In genomic region chr9:72577212-72577753, GRCh38 we compare ENCODE assay signal across 10 cellular contexts. TPM values are rescaled to one million over a fixed set of nuclear protein-coding genes. Genes with fewer than 3 reads are reported as not detected.
DNase-seq lines count a peak whose midpoint lies in the region; ATAC-seq, FAIRE-seq and TF ChIP-seq lines count a peak whose summit lies in the region.
"Had no signal": no experiment of that assay in that cellular context is flagged by ENCODE, and none has a peak within 500 bp of the region (broad histone marks: within the 10 kb centered on the region; RNA-seq: fewer than 3 reads in every experiment).

No MANE protein-coding gene starts in this region.

- no peak for TF ChIP-seq CTCF in astrocyte (IDR thresholded peaks at IDR 0.05; ENCODE audit: insufficient read depth, low read depth, low read length)
- no peak for TF ChIP-seq CTCF in right atrium auricular region (IDR thresholded peaks at IDR 0.05)
- TF ChIP-seq CTCF in testis (IDR thresholded peaks at IDR 0.05), result no peak

- intact Hi-C loops in testis (cut with DNase I; ENCODE audit: low total_unique reads), result no loop called here

- H3K4me3 ChIP-seq in astrocyte (ENCODE audit: insufficient read depth, low read depth, low read length), result no peak overlapping the region
- H3K4me3 ChIP-seq in right atrium auricular region, result no peak overlapping the region
- H3K4me3 ChIP-seq in testis, result no peak overlapping the region

- FAIRE-seq in astrocyte (lab: Jason Lieb, UNC), result peak; percentile 20

- no peaks in the 10 kb centered on the region for H3K79me2 ChIP-seq in astrocyte (ENCODE audit: insufficient read depth, low read length)

- H3K27me3 Mint-ChIP-seq in astrocyte (ENCODE audit: low read depth, unreplicated experiment), result no peaks in the 10 kb centered on the region

- DNase-seq in HS-5 (ENCODE audit: low read depth) (peak; percentile 81), astrocyte (ENCODE audit: low read depth) (peak; percentile 82), right atrium auricular region (ENCODE audit: low spot score) (peak; percentile 64), testis (no peak), OCI-M2 (lab: John Stamatoyannopoulos, UW; ENCODE audit: unreplicated experiment) (no peak), NOMO-1 treated with dmso at 0.1 percent for 144 hours (lab: John Stamatoyannopoulos, UW; ENCODE audit: unreplicated experiment) (no peak)
- DNase-seq: naive B cell, NCI-H1417 treated with DMSO at 0.1 percent for 48 hours had no signal

- ATAC-seq in GM18511 (IDR thresholded peaks at IDR 0.05; ENCODE audit: unreplicated experiment) (no peak), GM21529 (IDR thresholded peaks at IDR 0.05; ENCODE audit: unreplicated experiment) (no peak)

- H3K4me1 ChIP-seq in astrocyte (ENCODE audit: insufficient read depth, low read length), result peaks cover 28% of the 10 kb centered on the region
- peaks cover 0 to 34% of the 10 kb centered on the region in 2 donors for H3K4me1 ChIP-seq in right atrium auricular region
- H3K4me1 ChIP-seq in testis, result peaks cover 38% of the 10 kb centered on the region

- H3K27ac ChIP-seq in astrocyte (ENCODE audit: low read depth, low read length), result peak overlapping the region; percentile 13
- peak overlapping the region; percentile 41 to 58 for H3K27ac ChIP-seq in right atrium auricular region
- H3K27ac ChIP-seq in testis, result peak overlapping the region; percentile 64 to 72

- H3K27me3 ChIP-seq in astrocyte (ENCODE audit: insufficient read depth, low read length) (no peaks in the 10 kb centered on the region), right atrium auricular region (no peaks in the 10 kb centered on the region), testis (no peaks in the 10 kb centered on the region)

- H3K27ac Mint-ChIP-seq in astrocyte (ENCODE audit: unreplicated experiment), result no peak overlapping the region

- no peaks in the 10 kb centered on the region for H3K9me3 ChIP-seq in astrocyte (ENCODE audit: insufficient read depth, low read depth, low read length)
- H3K9me3 ChIP-seq in right atrium auricular region, result no peaks in the 10 kb centered on the region
- H3K9me3 ChIP-seq in testis, result no peaks in the 10 kb centered on the region

- no peaks in the 10 kb centered on the region for H3K36me3 ChIP-seq in astrocyte (ENCODE audit: insufficient read depth, low read length)
- no peaks in the 10 kb centered on the region for H3K36me3 ChIP-seq in right atrium auricular region
- no peaks in the 10 kb centered on the region for H3K36me3 ChIP-seq in testis (ENCODE audit: low read depth, missing control alignments)

- H3K4me1 Mint-ChIP-seq in astrocyte (ENCODE audit: low read depth, unreplicated experiment), result peaks cover 18% of the 10 kb centered on the region
- H3K4me1 Mint-ChIP-seq: naive B cell had no signal

- H3K36me3 Mint-ChIP-seq in astrocyte (ENCODE audit: low read depth, unreplicated experiment), result no peaks in the 10 kb centered on the region
- H3K36me3 Mint-ChIP-seq: naive B cell had no signal

- 43 to 50% methylated on average over 4 of the region's 4 CpGs for WGBS in testis, 2 donors

- H3K4me3 Mint-ChIP-seq in astrocyte (ENCODE audit: unreplicated experiment), result no peak overlapping the region
- H3K4me3 Mint-ChIP-seq: naive B cell had no signal

- H3K9me3 Mint-ChIP-seq in astrocyte (ENCODE audit: unreplicated experiment), result peaks cover 2% of the 10 kb centered on the region
- H3K9me3 Mint-ChIP-seq: naive B cell had no signal

- TF ChIP-seq POLR2A in testis (IDR thresholded peaks at IDR 0.05), result no peak

- no peaks in the 10 kb centered on the region for H4K20me1 ChIP-seq in astrocyte (ENCODE audit: insufficient read depth, low read length)

- H3K9ac ChIP-seq in astrocyte (ENCODE audit: low read length), result peak overlapping the region; percentile 11

- H3K4me2 ChIP-seq in astrocyte (ENCODE audit: low read length), result peak overlapping the region; percentile 66

- H2AFZ ChIP-seq in astrocyte (ENCODE audit: low read depth, low read length), result peak overlapping the region; percentile 30

RNA-seq across cellular contexts. Expression of gene TMC1, which starts 55.9 kb away (rescaled TPM):
- total RNA-seq in astrocyte, result 0.10 TPM in 1 of 2 replicates, not detected in the other
- not detected for total RNA-seq in right atrium auricular region
- 1 to 10 TPM; 2.0 to 5.4 TPM for total RNA-seq in testis
- 3.0 TPM for polyA plus RNA-seq in testis (ENCODE audit: insufficient read depth, low read depth, low replicate concordance)

Comparison
In these comparisons a context has a peak if more than half of its experiments do, and no peak if none do; other contexts are left out.
1. DNase-seq: peak in HS-5 (single experiment), astrocyte (single experiment) and right atrium auricular region (single experiment); none in testis (single experiment), OCI-M2 (single experiment) and NOMO-1 treated with dmso at 0.1 percent for 144 hours (single experiment).
2. H3K27ac ChIP-seq: peak in every context shown above with its lines; median percentile 68 in testis; 50 in right atrium auricular region; 13 in astrocyte.